24 cellular contexts compared by ENCODE assay signal in the genomic region with DNA sequence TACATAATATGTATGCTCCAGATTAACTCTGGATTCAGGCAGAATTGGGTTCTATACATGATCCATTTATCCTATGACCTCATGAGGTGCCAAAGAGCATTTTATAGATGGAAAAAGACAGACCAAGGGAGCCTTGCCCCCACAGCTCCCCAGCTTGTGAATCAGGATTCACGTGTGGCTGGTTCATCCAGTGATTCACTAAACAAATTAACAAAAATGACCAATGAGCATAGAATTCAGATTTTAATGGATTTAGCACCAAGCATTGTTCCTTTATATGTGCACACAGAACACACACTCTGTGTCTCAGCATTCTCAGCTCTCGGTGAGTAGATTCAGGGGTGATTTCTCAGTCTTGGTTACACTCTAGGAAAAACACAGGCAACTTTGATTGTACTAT. TPM values are rescaled to one million over a fixed set of nuclear protein-coding genes. Genes with fewer than 3 reads are reported as not detected.
DNase-seq lines count a peak whose midpoint lies in the region; ATAC-seq, FAIRE-seq and TF ChIP-seq lines count a peak whose summit lies in the region.
"Had no signal": no experiment of that assay in that cellular context is flagged by ENCODE, and none has a peak within 500 bp of the region (broad histone marks: within the 10 kb centered on the region; RNA-seq: fewer than 3 reads in every experiment).

No MANE protein-coding gene starts in this region.

- H3K27ac ChIP-seq in PC-3 (ENCODE audit: low read length), result no peak overlapping the region
- H3K27ac ChIP-seq: HL-60 had no signal

- no peak for FAIRE-seq in bronchial epithelial cell (lab: Jason Lieb, UNC)
- FAIRE-seq: GM12878, GM19239, H54, HepG2 had no signal

- CTCF ChIA-PET in PC-3 (lab: Charles Lee), result no interaction called here

- no peak overlapping the region for H3K4me3 ChIP-seq in PC-3 (ENCODE audit: low read length)
- H3K4me3 ChIP-seq in bronchial epithelial cell (ENCODE audit: low read depth, low read length), result no peak overlapping the region
- H3K4me3 ChIP-seq: GM12878, GM23338 had no signal

- in situ Hi-C loops in Caki2 (cut with HindIII; ENCODE audit: low pct_unique_long_range_greater_than_20kb, low sequenced_read_pairs), result no loop called here

- H3K4me2 ChIP-seq in PC-3 (ENCODE audit: low read length), result no peak overlapping the region
- H3K4me2 ChIP-seq: GM23338 had no signal

- no peaks in the 10 kb centered on the region for H4K20me1 ChIP-seq in PC-3 (ENCODE audit: low read length)

- H3K36me3 ChIP-seq in PC-3 (ENCODE audit: low read depth, low read length) (no peaks in the 10 kb centered on the region), bronchial epithelial cell (ENCODE audit: control insufficient read depth, insufficient read depth, low read length) (no peaks in the 10 kb centered on the region)
- H3K36me3 ChIP-seq: BE2C had no signal

- intact Hi-C loops in PC-3 (cut with micrococcal nuclease) (no loop called here), posterior vena cava (cut with DNase I) (no loop called here)

- DNase-seq in Caki2 (ENCODE audit: low read depth), result peak; percentile 7
- peak; percentile 16 for DNase-seq in HS-5 (ENCODE audit: low read depth)
- peak; percentile 24 for DNase-seq in PC-3
- DNase-seq in bronchial epithelial cell (ENCODE audit: low read depth), result peak; percentile 7
- DNase-seq in posterior vena cava (ENCODE audit: low spot score), result no peak
- no peak for DNase-seq in NCI-H1694 treated with DMSO at 0.1 percent for 48 hours (lab: John Stamatoyannopoulos, UW)
- DNase-seq: 8988T; BE2C; C1 segment of cervical spinal cord; Caco-2; CD4-positive, alpha-beta T cell; DMS153; DMS79; HFFc6; KG1 had no signal

- ATAC-seq in PC-3 (no peak), GM19023 (IDR thresholded peaks at IDR 0.05; ENCODE audit: unreplicated experiment) (no peak), GM21390 (IDR thresholded peaks at IDR 0.05; ENCODE audit: unreplicated experiment) (no peak)
- ATAC-seq: GM12878, GM23338, HCT116, HepG2 had no signal

- H3K4me1 ChIP-seq in PC-3 (ENCODE audit: insufficient read depth, low read length), result no peaks in the 10 kb centered on the region
- H3K4me1 ChIP-seq: BE2C, Caco-2 had no signal

- H3K9me2 ChIP-seq in PC-3 (replicated peaks; ENCODE audit: low read length), result no peaks in the 10 kb centered on the region

- H2AFZ ChIP-seq in PC-3 (ENCODE audit: low read length), result no peak overlapping the region
- H2AFZ ChIP-seq: GM23338 had no signal

- no peak overlapping the region for H3K9ac ChIP-seq in PC-3 (ENCODE audit: low read length)

- H3K79me2 ChIP-seq in PC-3 (ENCODE audit: low read length), result no peaks in the 10 kb centered on the region

- H3F3A ChIP-seq in PC-3 (ENCODE audit: low read length, unreplicated experiment), result no peaks in the 10 kb centered on the region

- no peaks in the 10 kb centered on the region for H3K9me3 ChIP-seq in PC-3 (ENCODE audit: low read length)
- H3K9me3 ChIP-seq: BE2C, Caco-2 had no signal

- BruUV-seq in PC-3 (replicated peaks; lab: Mats Ljungman, UMichigan), result no TSS peak

- POLR2A ChIA-PET in PC-3 (lab: Charles Lee; ENCODE audit: unreplicated experiment), result no interaction called here

- H3K27me3 ChIP-seq in PC-3 (ENCODE audit: low read length) (peaks cover 3% of the 10 kb centered on the region; the same call in 1 of the 2 replicates), bronchial epithelial cell (ENCODE audit: control insufficient read depth, insufficient read depth, low read length) (no peaks in the 10 kb centered on the region)
- H3K27me3 ChIP-seq: BE2C had no signal

- TF ChIP-seq CTCF in PC-3 (conservative IDR thresholded peaks at IDR 0.05; ENCODE audit: low read depth, low read length) (no peak), bronchial epithelial cell (IDR thresholded peaks at IDR 0.05; ENCODE audit: insufficient read depth, low read length, severe bottlenecking) (no peak)

RNA-seq across cellular contexts. Expression of a gene that starts 51.7 kb away (rescaled TPM):
- total RNA-seq in Caki2 (2014; rRNA removed; shearing (Covaris generic); ENCODE audit: low replicate concordance), result not detected in 2 replicates
- total RNA-seq in PC-3 (2014; rRNA removed) (not detected in 2 replicates), bronchial epithelial cell (not detected in 2 replicates), posterior vena cava (not detected)
- total RNA-seq: Caco-2; CD4-positive, alpha-beta T cell; GM12878; GM23338; HepG2; HFFc6 had no signal

Comparison
In these comparisons a context has a peak if more than half of its experiments do, and no peak if none do; other contexts are left out.
1. DNase-seq: peak in Caki2 (single experiment), HS-5 (single experiment), PC-3 (single experiment) and bronchial epithelial cell (single experiment); none in posterior vena cava (single experiment) and NCI-H1694 treated with DMSO at 0.1 percent for 48 hours (single experiment).